Comparison of ENCODE assay signal across 9 cellular contexts in genomic region chr2:224442092-224442999, GRCh38. TPM values are rescaled to one million over a fixed set of nuclear protein-coding genes. Genes with fewer than 3 reads are reported as not detected.
DNase-seq lines count a peak whose midpoint lies in the region; ATAC-seq and TF ChIP-seq lines count a peak whose summit lies in the region.
"Had no signal": no experiment of that assay in that cellular context is flagged by ENCODE, and none has a peak within 500 bp of the region (broad histone marks: within the 10 kb centered on the region; RNA-seq: fewer than 3 reads in every experiment).

No MANE protein-coding gene starts in this region.

- DNase-seq in Calu3 (peak; percentile 45), hepatic stellate cell (ENCODE audit: low spot score) (peak; percentile 27)
- no peak for DNase-seq in activated T-cell treated with anti-CD3 and anti-CD28 coated beads, Interleukin-2, amount 50 U/mL, for 4 hours

- H3K27ac Mint-ChIP-seq in Calu3 (ENCODE audit: unreplicated experiment): peak overlapping the region; percentile 83

- no peak overlapping the region for H3K27ac ChIP-seq in stomach smooth muscle (ENCODE audit: low read length)

- no peak for TF ChIP-seq CTCF in Calu3 (IDR thresholded peaks at IDR 0.05; ENCODE audit: unreplicated experiment)

- peaks cover 31% of the 10 kb centered on the region for H3K4me1 Mint-ChIP-seq in Calu3 (ENCODE audit: low read depth, unreplicated experiment)
- peaks cover 11% of the 10 kb centered on the region for H3K4me1 Mint-ChIP-seq in activated T-cell treated with anti-CD3 and anti-CD28 coated beads, Interleukin-2, amount 50 U/mL, for 4 hours (ENCODE audit: low read depth)

- intact Hi-C loops in Calu3 (cut with micrococcal nuclease; ENCODE audit: unreplicated experiment): no loop called here

- H3K36me3 Mint-ChIP-seq in Calu3 (ENCODE audit: insufficient read depth, unreplicated experiment): peaks cover 14% of the 10 kb centered on the region
- H3K36me3 Mint-ChIP-seq in activated T-cell treated with anti-CD3 and anti-CD28 coated beads, Interleukin-2, amount 50 U/mL, for 4 hours (ENCODE audit: insufficient read depth): no peaks in the 10 kb centered on the region

- no peaks in the 10 kb centered on the region for H3K36me3 ChIP-seq in stomach smooth muscle (ENCODE audit: control insufficient read depth in 2 of 2, insufficient read depth in 2 of 2, low read length in 2 of 2)

- H3K27me3 ChIP-seq in stomach smooth muscle (ENCODE audit: control insufficient read depth in 1 of 2, insufficient read depth in 2 of 2, low read length in 2 of 2): peaks cover 16 to 18% of the 10 kb centered on the region in 2 donors

- peak overlapping the region; percentile 73 for H3K4me3 Mint-ChIP-seq in Calu3 (ENCODE audit: low read depth, unreplicated experiment)
- H3K4me3 Mint-ChIP-seq in activated T-cell treated with anti-CD3 and anti-CD28 coated beads, Interleukin-2, amount 50 U/mL, for 4 hours: peak overlapping the region; percentile 68

- no peak overlapping the region for H3K9ac ChIP-seq in stomach smooth muscle (ENCODE audit: low read length in 2 of 2)

- CTCF ChIA-PET in Calu3 (lab: Charles Lee): interaction anchor here (1.1 to 1.3 kb wide), 2 partner anchors 143 to 504 kb away, joined by 3 to 4 read pairs; partner anchors contain the start of gene CUL3

- H3K9me3 ChIP-seq in stomach smooth muscle (ENCODE audit: control insufficient read depth in 2 of 2, low read length in 2 of 2): peaks cover 0 to 3% of the 10 kb centered on the region in 2 donors

- no peaks in the 10 kb centered on the region for H3K9me3 Mint-ChIP-seq in Calu3 (ENCODE audit: low read depth, unreplicated experiment)
- no peaks in the 10 kb centered on the region for H3K9me3 Mint-ChIP-seq in activated T-cell treated with anti-CD3 and anti-CD28 coated beads, Interleukin-2, amount 50 U/mL, for 4 hours

- BruUV-seq in Calu3 (replicated peaks; lab: Mats Ljungman, UMichigan): no TSS peak

- peaks cover 7% of the 10 kb centered on the region for H3K4me1 ChIP-seq in stomach smooth muscle (ENCODE audit: control insufficient read depth, insufficient read depth, low read length)

- no peaks in the 10 kb centered on the region for H3K27me3 Mint-ChIP-seq in Calu3 (ENCODE audit: unreplicated experiment)
- peaks cover 36% of the 10 kb centered on the region for H3K27me3 Mint-ChIP-seq in activated T-cell treated with anti-CD3 and anti-CD28 coated beads, Interleukin-2, amount 50 U/mL, for 4 hours (ENCODE audit: low read depth)

- peak; percentile 49 for ATAC-seq in GM21528 (IDR thresholded peaks at IDR 0.05; ENCODE audit: low FRiP score, unreplicated experiment)
- peak; percentile 35 to 59 for ATAC-seq in activated T-cell treated with anti-CD3 and anti-CD28 coated beads, Interleukin-2, amount 50 U/mL, for 4 hours
- no peak for ATAC-seq in GM18858 (IDR thresholded peaks at IDR 0.05; ENCODE audit: unreplicated experiment)
- ATAC-seq in HG03039 (IDR thresholded peaks at IDR 0.05; ENCODE audit: unreplicated experiment): no peak
- ATAC-seq in GM18861 (IDR thresholded peaks at IDR 0.05; ENCODE audit: unreplicated experiment): no peak
- ATAC-seq: K562 had no signal

- H3K4me3 ChIP-seq in stomach smooth muscle (ENCODE audit: low read length in 2 of 2): peak overlapping the region; percentile 33 to 64
- H3K4me3 ChIP-seq: K562 had no signal

RNA-seq across cellular contexts. Expression of gene FAM124B, which starts 40.4 kb away (rescaled TPM):
- not detected in 2 replicates for total RNA-seq in Calu3 (2022)
- total RNA-seq in activated T-cell treated with anti-CD3 and anti-CD28 coated beads, Interleukin-2, amount 50 U/mL, for 4 hours: under 1 TPM in 1 of 3 donors, not detected in 2; 0.19 TPM

Comparison
In these comparisons a context has a peak if more than half of its experiments do, and no peak if none do; other contexts are left out.
1. ATAC-seq: peak in GM21528 (single experiment) and activated T-cell treated with anti-CD3 and anti-CD28 coated beads, Interleukin-2, amount 50 U/mL, for 4 hours (2 of 2); none in GM18858 (single experiment), HG03039 (single experiment) and GM18861 (single experiment).